1 cellular context compared by ENCODE assay signal in genomic region chr11:117823294-117823940, GRCh38.
A peak's percentile ranks its signal among the peaks of the same experiment; 100 is the strongest.
TF ChIP-seq lines count a peak whose summit lies in the region.

No MANE protein-coding gene starts in this region.

TF ChIP-seq in HepG2, 621 proteins besides CTCF, POLR2A, EP300 and RAD21 (continued from another document):
- TF ChIP-seq POGZ (CRISPR knock-in tag; IDR thresholded peaks at IDR 0.05) (0 out of 2 replicates have a peak, but pooled peaks have one; percentile 19), E2F5 (CRISPR knock-in tag; conservative IDR thresholded peaks at IDR 0.05) (no peak), ETV5 (CRISPR knock-in tag; IDR thresholded peaks at IDR 0.05; ENCODE audit: borderline replicate concordance) (no peak), TBX3 (IDR thresholded peaks at IDR 0.05; ENCODE audit: borderline replicate concordance) (no peak), FLYWCH1 (CRISPR knock-in tag; IDR thresholded peaks at IDR 0.05) (no peak), ZNF232 (CRISPR knock-in tag; IDR thresholded peaks at IDR 0.05; ENCODE audit: borderline replicate concordance) (no peak), ZNF878 (CRISPR knock-in tag; IDR thresholded peaks at IDR 0.05) (no peak), KLF16 (CRISPR knock-in tag; IDR thresholded peaks at IDR 0.05) (no peak), ZEB1 (IDR thresholded peaks at IDR 0.05; ENCODE audit: insufficient replicate concordance, low read depth) (no peak), SETDB1 (CRISPR knock-in tag; IDR thresholded peaks at IDR 0.05; ENCODE audit: borderline replicate concordance) (no peak), ZNF383 (CRISPR knock-in tag; IDR thresholded peaks at IDR 0.05; ENCODE audit: borderline replicate concordance) (no peak), NBN (conservative IDR thresholded peaks at IDR 0.05) (no peak), ZNF574 (CRISPR knock-in tag; IDR thresholded peaks at IDR 0.05) (no peak), ZBTB33 (CRISPR knock-in tag; IDR thresholded peaks at IDR 0.05) (no peak), ZBTB4 (CRISPR knock-in tag; IDR thresholded peaks at IDR 0.05; ENCODE audit: borderline replicate concordance) (no peak), ZNF782 (CRISPR knock-in tag; IDR thresholded peaks at IDR 0.05; ENCODE audit: borderline replicate concordance) (no peak), ZNF703 (CRISPR knock-in tag; IDR thresholded peaks at IDR 0.05; ENCODE audit: borderline replicate concordance) (no peak), DMAP1 (CRISPR knock-in tag; IDR thresholded peaks at IDR 0.05) (no peak; the same call in 1 of the 2 replicates), ZNF20 (CRISPR knock-in tag; IDR thresholded peaks at IDR 0.05) (no peak), MATR3 (CRISPR knock-in tag; IDR thresholded peaks at IDR 0.05) (no peak), ZNF121 (CRISPR knock-in tag; IDR thresholded peaks at IDR 0.05) (peak; percentile 34), ZNF800 (CRISPR knock-in tag; IDR thresholded peaks at IDR 0.05) (0 out of 2 replicates have a peak, but pooled peaks have one; percentile 44), ZNF839 (CRISPR knock-in tag; IDR thresholded peaks at IDR 0.05; ENCODE audit: borderline replicate concordance) (no peak), ZFP36 (IDR thresholded peaks at IDR 0.05; ENCODE audit: borderline replicate concordance, low read depth, low read length, partially characterized antibody) (no peak), SIX4 (CRISPR knock-in tag; IDR thresholded peaks at IDR 0.05) (no peak), MAZ (IDR thresholded peaks at IDR 0.05; ENCODE audit: borderline replicate concordance, low read depth, low read length) (no peak), MAZ (CRISPR knock-in tag; IDR thresholded peaks at IDR 0.05; ENCODE audit: low read depth) (no peak), EEA1 (CRISPR knock-in tag; IDR thresholded peaks at IDR 0.05; ENCODE audit: borderline replicate concordance) (0 out of 2 replicates have a peak, but pooled peaks have one; percentile 38), MLX (CRISPR knock-in tag; IDR thresholded peaks at IDR 0.05) (no peak), BATF2 (CRISPR knock-in tag; IDR thresholded peaks at IDR 0.05) (no peak), EHMT2 (IDR thresholded peaks at IDR 0.05; ENCODE audit: borderline replicate concordance, low read depth, low read length) (no peak), FOXP1 (IDR thresholded peaks at IDR 0.05) (no peak), FOXP1 (CRISPR knock-in tag; IDR thresholded peaks at IDR 0.05) (no peak), DR1 (CRISPR knock-in tag; IDR thresholded peaks at IDR 0.05) (peak; percentile 37; the same call in 1 of the 2 replicates), TEF (CRISPR knock-in tag; IDR thresholded peaks at IDR 0.05) (no peak), THAP7 (CRISPR knock-in tag; IDR thresholded peaks at IDR 0.05) (0 out of 2 replicates have a peak, but pooled peaks have one; percentile 55), ISL2 (CRISPR knock-in tag; IDR thresholded peaks at IDR 0.05) (no peak), ZNF362 (CRISPR knock-in tag; IDR thresholded peaks at IDR 0.05; ENCODE audit: borderline replicate concordance) (no peak), SMC3 (IDR thresholded peaks at IDR 0.05; ENCODE audit: low read length) (peak; percentile 24; the same call in 1 of the 2 replicates), RBFOX2 (IDR thresholded peaks at IDR 0.05; ENCODE audit: low read depth, low read length) (peak; percentile 67), ZNF619 (CRISPR knock-in tag; IDR thresholded peaks at IDR 0.05) (no peak), REPIN1 (CRISPR knock-in tag; IDR thresholded peaks at IDR 0.05; ENCODE audit: borderline replicate concordance, low read depth) (no peak), ZNF772 (CRISPR knock-in tag; IDR thresholded peaks at IDR 0.05) (peak; percentile 43; the same call in 1 of the 2 replicates)
TF ChIP-seq in HepG2: peak in this region for 37.
